In genomic region chr20:60034231-60035110, GRCh38 we compare ENCODE assay signal across 19 cellular contexts.
A peak's percentile ranks its signal among the peaks of the same experiment; 100 is the strongest.
DNase-seq lines count a peak whose midpoint lies in the region; ATAC-seq, FAIRE-seq and TF ChIP-seq lines count a peak whose summit lies in the region.
"Had no signal": no experiment of that assay in that cellular context is flagged by ENCODE, and none has a peak within 500 bp of the region (broad histone marks: within the 10 kb centered on the region; RNA-seq: fewer than 3 reads in every experiment).

No MANE protein-coding gene starts in this region.

- H3K4me3 ChIP-seq in AG10803 (ENCODE audit: low read length) (no peak overlapping the region), keratinocyte (ENCODE audit: control insufficient read depth in 2 of 3, extremely low read depth in 1 of 3, insufficient read depth in 2 of 3, low read depth in 1 of 3, low read length in 3 of 3) (no peak overlapping the region), trophoblast cell (ENCODE audit: low read depth, low read length) (no peak overlapping the region), pancreas (no peak overlapping the region)

- no peaks in the 10 kb centered on the region for H3K9me1 ChIP-seq in keratinocyte (ENCODE audit: control insufficient read depth, extremely low read depth, insufficient read depth, low read length)

- dilution Hi-C loops in keratinocyte (cut with MboI; ENCODE audit: extremely low pct_ligation_motif_present, low sequenced_read_pairs) = no loop called here

- H3K4me1 ChIP-seq in keratinocyte (ENCODE audit: control insufficient read depth, extremely low read depth, insufficient read depth, low read length) (peaks cover 7% of the 10 kb centered on the region), trophoblast cell (ENCODE audit: control insufficient read depth in 1 of 2, insufficient read depth in 2 of 2, low read length in 2 of 2) (peaks cover 9 to 18% of the 10 kb centered on the region in 2 experiments), pancreas (no peaks in the 10 kb centered on the region)

- H3K4me2 ChIP-seq in keratinocyte (ENCODE audit: control insufficient read depth, extremely low read depth, insufficient read depth, low read depth, low read length) = no peak overlapping the region
- H3K4me2 ChIP-seq in trophoblast cell (ENCODE audit: low read length) = no peak overlapping the region

- no peak overlapping the region for H3K18ac ChIP-seq in trophoblast cell (ENCODE audit: low read length)

- no peak overlapping the region for H2BK5ac ChIP-seq in trophoblast cell (ENCODE audit: low read depth, low read length, poor library complexity)

- FAIRE-seq in keratinocyte (lab: Jason Lieb, UNC) = peak; percentile 32
- FAIRE-seq in pancreas (lab: Jason Lieb, UNC) = no peak
- FAIRE-seq: GM18507 had no signal

- no peaks in the 10 kb centered on the region for H4K20me1 ChIP-seq in keratinocyte (ENCODE audit: control insufficient read depth, extremely low read depth, insufficient read depth, low read length)

- H3K79me1 ChIP-seq in trophoblast cell (ENCODE audit: low read length) = peaks cover 4% of the 10 kb centered on the region

- no peaks in the 10 kb centered on the region for H3K36me3 ChIP-seq in keratinocyte (ENCODE audit: control insufficient read depth in 2 of 2, extremely low read depth in 1 of 2, insufficient read depth in 2 of 2, low read length in 2 of 2)
- H3K36me3 ChIP-seq in trophoblast cell (ENCODE audit: control insufficient read depth in 1 of 2, insufficient read depth in 2 of 2, low read length in 2 of 2) = peaks cover 0 to 2% of the 10 kb centered on the region in 2 experiments
- H3K36me3 ChIP-seq in pancreas = no peaks in the 10 kb centered on the region

- H4K8ac ChIP-seq in trophoblast cell (ENCODE audit: low read depth, low read length) = no peak overlapping the region

- H2AFZ ChIP-seq in keratinocyte (ENCODE audit: control insufficient read depth, low read length) = no peak overlapping the region
- no peak overlapping the region for H2AFZ ChIP-seq in trophoblast cell (ENCODE audit: insufficient read depth, low read length, poor library complexity)

- H3K9ac ChIP-seq in keratinocyte (ENCODE audit: control insufficient read depth, extremely low read depth, insufficient read depth, low read length) (no peak overlapping the region), trophoblast cell (ENCODE audit: low read length) (no peak overlapping the region)

- no CpG with 5 or more reads among the region's 9 CpGs for WGBS in trophoblast cell (ENCODE audit: extremely low coverage, insufficient coverage, insufficient read length)
- 66 to 81% methylated on average over 9 of the region's 9 CpGs for WGBS in pancreas, 2 donors

- no peak overlapping the region for H3K14ac ChIP-seq in trophoblast cell (ENCODE audit: low read length)

- no peak for TF ChIP-seq CTCF in AG10803 (conservative IDR thresholded peaks at IDR 0.05; ENCODE audit: low read length)
- TF ChIP-seq CTCF in keratinocyte (optimal IDR thresholded peaks at IDR 0.05 in 1 of 3, IDR thresholded peaks at IDR 0.05 in 1 of 3, conservative IDR thresholded peaks at IDR 0.05 in 1 of 3; ENCODE audit: extremely low read depth in 1 of 3, insufficient read depth in 2 of 3, low read length in 3 of 3) = no peak
- TF ChIP-seq CTCF in pancreas (IDR thresholded peaks at IDR 0.05) = no peak

- ATAC-seq in HG02623 (IDR thresholded peaks at IDR 0.05; ENCODE audit: unreplicated experiment) = no peak
- ATAC-seq in GM21447 (IDR thresholded peaks at IDR 0.05; ENCODE audit: unreplicated experiment) = no peak
- ATAC-seq in pancreas = no peak
- ATAC-seq: stimulated activated memory B cell treated with anti-CD40 and anti-IgM and Interleukin-4, amounts not matched to agents 10 μg/mL and 1 μg/mL and 100 μg/mL, for 72 hours had no signal

- H2BK120ac ChIP-seq in trophoblast cell (ENCODE audit: insufficient read depth, low read length, poor library complexity) = peak overlapping the region; percentile 18

- H3K9me3 ChIP-seq in keratinocyte (ENCODE audit: control insufficient read depth, low read depth, low read length) = no peaks in the 10 kb centered on the region
- no peaks in the 10 kb centered on the region for H3K9me3 ChIP-seq in trophoblast cell (ENCODE audit: insufficient read depth, low read depth, low read length)
- H3K9me3 ChIP-seq in pancreas = no peaks in the 10 kb centered on the region

- H3K79me2 ChIP-seq in keratinocyte (ENCODE audit: control insufficient read depth, insufficient read depth, low read length) (no peaks in the 10 kb centered on the region), trophoblast cell (ENCODE audit: control insufficient read depth, insufficient read depth, low read length, poor library complexity) (no peaks in the 10 kb centered on the region)

- H4K12ac ChIP-seq in trophoblast cell (ENCODE audit: low read depth, low read length) = no peak overlapping the region

- no peak overlapping the region for H2AK5ac ChIP-seq in trophoblast cell (ENCODE audit: low read length)

- H2BK12ac ChIP-seq in trophoblast cell (ENCODE audit: low read length) = no peak overlapping the region

- H3K27ac ChIP-seq in cingulate gyrus (ENCODE audit: low read depth, low read length) (peak overlapping the region; percentile 22), keratinocyte (ENCODE audit: control insufficient read depth, insufficient read depth, low read length) (no peak overlapping the region), trophoblast cell (ENCODE audit: low read depth, low read length) (peak overlapping the region; percentile 12), pancreas (no peak overlapping the region)

- DNase-seq in AG10803 (ENCODE audit: low read depth) (peak; percentile 12), keratinocyte (ENCODE audit: low read depth, low spot score) (no peak), trophoblast cell (no peak), NCI-H2227 (lab: John Stamatoyannopoulos, UW; ENCODE audit: unreplicated experiment) (no peak), pancreas (no peak)
- DNase-seq: 8988T; activated CD4-positive, alpha-beta T cell treated with anti-CD3 and anti-CD28 coated beads, Interleukin-2, amount 50 U/mL, for 48 hours; CD8-positive, alpha-beta memory T cell; central memory CD4-positive, alpha-beta T cell; GOT3; NCI-H2081; NCI-H82; stimulated activated CD4-positive, alpha-beta T cell treated with anti-CD3 and anti-CD28 coated beads, Interleukin-4, amount 100 ng/mL, for 1 hour; T1000 had no signal

- no peak overlapping the region for H3K23ac ChIP-seq in trophoblast cell (ENCODE audit: low read length)

- H3K4ac ChIP-seq in trophoblast cell (ENCODE audit: low read depth, low read length) = no peak overlapping the region

- intact Hi-C loops in pancreas (cut with DNase I) = no loop called here

- H3K27me3 ChIP-seq in keratinocyte (ENCODE audit: control insufficient read depth, extremely low read depth, insufficient read depth, low read length) (no peaks in the 10 kb centered on the region), trophoblast cell (ENCODE audit: insufficient read depth, low read length) (no peaks in the 10 kb centered on the region), pancreas (peaks cover 0 to 5% (median 0%) of the 10 kb centered on the region in 4 donors)

- H4K91ac ChIP-seq in trophoblast cell (ENCODE audit: low read depth, low read length) = peak overlapping the region; percentile 5

Comparison
In these comparisons a context has a peak if more than half of its experiments do, and no peak if none do; other contexts are left out.
1. H3K27ac ChIP-seq: peak in cingulate gyrus (single experiment) and trophoblast cell (single experiment); none in keratinocyte (single experiment) and pancreas (0 of 4).